8 cellular contexts compared by ENCODE assay signal in genomic region chr16:2009791-2010510, GRCh38. TPM values are rescaled to one million over a fixed set of nuclear protein-coding genes. Genes with fewer than 3 reads are reported as not detected.
DNase-seq lines count a peak whose midpoint lies in the region; ATAC-seq and TF ChIP-seq lines count a peak whose summit lies in the region.

Gene ZNF598, minus strand, starts transcription at chr16:2009821.

- no peaks in the 10 kb centered on the region for H3K9me3 Mint-ChIP-seq in activated naive CD8-positive, alpha-beta T cell treated with anti-CD3 and anti-CD28 coated beads, Interleukin-2, amount 50 U/mL, for 24 hours
- no peaks in the 10 kb centered on the region for H3K9me3 Mint-ChIP-seq in type B pancreatic cell

- no peaks in the 10 kb centered on the region for H3K9me2 ChIP-seq in SU-DHL-6 (replicated peaks; ENCODE audit: insufficient read depth, low read length)

- peak; percentile 83 for DNase-seq in EL
- peak; percentile 75 for DNase-seq in H4 (ENCODE audit: low spot score)
- DNase-seq in MG63, result peak; percentile 88
- peak; percentile 86 for DNase-seq in activated naive CD8-positive, alpha-beta T cell treated with anti-CD3 and anti-CD28 coated beads, Interleukin-2, amount 50 U/mL, for 24 hours
- DNase-seq in cardiac septum (ENCODE audit: low spot score), result peak; percentile 90
- DNase-seq in pons (ENCODE audit: low spot score), result peak; percentile 87
- no peak for DNase-seq in type B pancreatic cell (ENCODE audit: extremely low spot score, unreplicated experiment)

- peaks cover 22% of the 10 kb centered on the region for H3K36me3 Mint-ChIP-seq in activated naive CD8-positive, alpha-beta T cell treated with anti-CD3 and anti-CD28 coated beads, Interleukin-2, amount 50 U/mL, for 24 hours (ENCODE audit: low read depth)
- H3K36me3 Mint-ChIP-seq in type B pancreatic cell, result no peaks in the 10 kb centered on the region

- no peaks in the 10 kb centered on the region for H3K9me3 ChIP-seq in MG63
- no peaks in the 10 kb centered on the region for H3K9me3 ChIP-seq in SU-DHL-6 (ENCODE audit: insufficient read depth, low read length)

- peaks cover 42% of the 10 kb centered on the region for H3K4me1 Mint-ChIP-seq in activated naive CD8-positive, alpha-beta T cell treated with anti-CD3 and anti-CD28 coated beads, Interleukin-2, amount 50 U/mL, for 24 hours
- peaks cover 15% of the 10 kb centered on the region for H3K4me1 Mint-ChIP-seq in type B pancreatic cell (ENCODE audit: unreplicated experiment)

- H2AFZ ChIP-seq in SU-DHL-6 (ENCODE audit: low read depth, low read length, severe bottlenecking), result peak within 1 kb of the TSS; percentile 28

- peaks cover 44% of the 10 kb centered on the region for H3K79me2 ChIP-seq in SU-DHL-6 (ENCODE audit: insufficient read depth, low read length)

- ATAC-seq in activated naive CD8-positive, alpha-beta T cell treated with anti-CD3 and anti-CD28 coated beads, Interleukin-2, amount 50 U/mL, for 24 hours, result peak; percentile 93

- peaks cover 43% of the 10 kb centered on the region for H3K36me3 ChIP-seq in MG63
- no peaks in the 10 kb centered on the region for H3K36me3 ChIP-seq in SU-DHL-6 (ENCODE audit: low read length)

- H3K4me3 Mint-ChIP-seq in activated naive CD8-positive, alpha-beta T cell treated with anti-CD3 and anti-CD28 coated beads, Interleukin-2, amount 50 U/mL, for 24 hours, result peak within 1 kb of the TSS; percentile 96
- peak within 1 kb of the TSS; percentile 95 for H3K4me3 Mint-ChIP-seq in type B pancreatic cell

- H3K4me3 ChIP-seq in MG63 (peak within 1 kb of the TSS; percentile 82), SU-DHL-6 (ENCODE audit: insufficient read depth, low read length, poor library complexity, severe bottlenecking) (peak within 1 kb of the TSS; percentile 83)

- H3K4me2 ChIP-seq in SU-DHL-6 (ENCODE audit: low read depth, low read length, poor library complexity, severe bottlenecking), result peak within 1 kb of the TSS; percentile 92

- no peaks in the 10 kb centered on the region for H4K20me1 ChIP-seq in SU-DHL-6 (ENCODE audit: low read depth, low read length)

- peak within 1 kb of the TSS; percentile 76 for H3K9ac ChIP-seq in SU-DHL-6 (ENCODE audit: low read length)

- intact Hi-C loops in cardiac septum (cut with DNase I), result loop anchor here (5.0 kb wide), 1 partner anchor 37 kb away; the partner anchor contains the start of genes NTHL1 and TSC2

- H3K27me3 Mint-ChIP-seq in activated naive CD8-positive, alpha-beta T cell treated with anti-CD3 and anti-CD28 coated beads, Interleukin-2, amount 50 U/mL, for 24 hours, result no peaks in the 10 kb centered on the region
- no peaks in the 10 kb centered on the region for H3K27me3 Mint-ChIP-seq in type B pancreatic cell

- H3K27ac Mint-ChIP-seq in activated naive CD8-positive, alpha-beta T cell treated with anti-CD3 and anti-CD28 coated beads, Interleukin-2, amount 50 U/mL, for 24 hours, result peak within 1 kb of the TSS; percentile 97
- H3K27ac Mint-ChIP-seq in type B pancreatic cell, result peak within 1 kb of the TSS; percentile 98

- TF ChIP-seq CTCF in SU-DHL-6 (IDR thresholded peaks at IDR 0.05; ENCODE audit: insufficient read depth, low read length, poor library complexity, severe bottlenecking) (no peak), type B pancreatic cell (conservative IDR thresholded peaks at IDR 0.05) (no peak)

- 0 out of 2 replicates have a peak, but pooled peaks cover 3% of the 10 kb centered on the region for H3F3A ChIP-seq in SU-DHL-6 (ENCODE audit: insufficient read depth)

- H3K27me3 ChIP-seq in MG63 (no peaks in the 10 kb centered on the region), SU-DHL-6 (ENCODE audit: low read length) (no peaks in the 10 kb centered on the region)

- peak within 1 kb of the TSS; percentile 54 for H3K27ac ChIP-seq in SU-DHL-6 (ENCODE audit: low read depth, low read length)

RNA-seq across cellular contexts. Expression of gene ZNF598, which starts in this region (rescaled TPM):
- total RNA-seq in H4 (2014; rRNA removed; shearing (Covaris generic)), result 5.5 and 10.4 TPM in 2 replicates
- 75.0 and 86.5 TPM in 2 replicates for total RNA-seq in MG63 (2014; rRNA removed; shearing (Covaris generic); ENCODE audit: low replicate concordance)
- total RNA-seq in cardiac septum, result 21.9 TPM
- total RNA-seq in type B pancreatic cell (ENCODE audit: low replicate concordance), result 43.9 and 46.1 TPM in 2 replicates
